Comparison of ENCODE assay signal across 8 cellular contexts in genomic region chr5:120457839-120458507, GRCh38.
DNase-seq lines count a peak whose midpoint lies in the region; ATAC-seq and TF ChIP-seq lines count a peak whose summit lies in the region.

No MANE protein-coding gene starts in this region.

- ATAC-seq in GM21447 (IDR thresholded peaks at IDR 0.05; ENCODE audit: unreplicated experiment) (peak; percentile 86), HG03575 (IDR thresholded peaks at IDR 0.05; ENCODE audit: extremely low read depth, insufficient number of reproducible peaks, low FRiP score, unreplicated experiment) (peak; percentile 77)

- CTCF ChIA-PET in RWPE1 (lab: Yijun Ruan, JAX), result interaction anchor here (0.6 to 1.4 kb wide), 14 partner anchors 9 to 1431 kb away, joined by 3 to 7 read pairs (median 3); no protein-coding TSS in a partner anchor

- DNase-seq in GDM1 (lab: John Stamatoyannopoulos, UW) (peak; percentile 35), RWPE1 (ENCODE audit: low spot score) (peak; percentile 29), astrocyte of the hippocampus (ENCODE audit: low read depth, low spot score) (peak; percentile 58), islet precursor cell (peak; percentile 82), globus pallidus (ENCODE audit: low spot score) (no peak)
- DNase-seq in stimulated activated CD4-positive, alpha-beta T cell treated with anti-CD3 and anti-CD28 coated beads, Interleukin-2, amount 100 ng/mL, for 24 hours, result peak; percentile 35 to 52

- POLR2A ChIA-PET in RWPE1 (lab: Yijun Ruan, JAX; ENCODE audit: low non-redundant PET), result no interaction called here

- no peak overlapping the region for H3K27ac ChIP-seq in RWPE1

- TF ChIP-seq CTCF in RWPE1 (conservative IDR thresholded peaks at IDR 0.05; ENCODE audit: low read depth), result peak; percentile 93
